25 cellular contexts compared by ENCODE assay signal in genomic region chr2:144466637-144467036, GRCh38. TPM values are rescaled to one million over a fixed set of nuclear protein-coding genes. Genes with fewer than 3 reads are reported as not detected.
A peak's percentile ranks its signal among the peaks of the same experiment; 100 is the strongest.
DNase-seq lines count a peak whose midpoint lies in the region; ATAC-seq, FAIRE-seq and TF ChIP-seq lines count a peak whose summit lies in the region.
"Had no signal": no experiment of that assay in that cellular context is flagged by ENCODE, and none has a peak within 500 bp of the region (broad histone marks: within the 10 kb centered on the region; RNA-seq: fewer than 3 reads in every experiment).

No MANE protein-coding gene starts in this region.

- H3K9me3 ChIP-seq in K562 (replicated peaks; ENCODE audit: control insufficient read depth, insufficient read depth, low read depth, low read length), result no peaks in the 10 kb centered on the region
- H3K9me3 ChIP-seq: BLaER1 treated with 17β-estradiol and CSF1 and Interleukin-3, amounts not matched to agents 10 nM and 100 nM; breast epithelium; spleen; thoracic aorta had no signal

- in situ Hi-C loops in K562 (cut with MboI), result no loop called here

- 92% methylated on average over 10 of the region's 10 CpGs for WGBS in K562 (ENCODE audit: insufficient coverage, low coverage, missing lambda C conversion rate)

- peaks cover 100% of the 10 kb centered on the region for H3K79me2 ChIP-seq in K562 (ENCODE audit: control insufficient read depth, insufficient read depth, low read length)

- TF ChIP-seq CTCF in K562 (IDR thresholded peaks at IDR 0.05 in 2 of 3, conservative IDR thresholded peaks at IDR 0.05 in 1 of 3; ENCODE audit: insufficient read depth in 2 of 3, low read depth in 1 of 3, low read length in 3 of 3), result no peak
- no peak for TF ChIP-seq CTCF in mesothelial cell of epicardium (IDR thresholded peaks at IDR 0.05; ENCODE audit: unreplicated experiment)

- H3K4me3 ChIP-seq in K562, result no peak overlapping the region
- H3K4me3 ChIP-seq: BLaER1 treated with 17β-estradiol and CSF1 and Interleukin-3, amounts not matched to agents 10 nM and 100 nM; breast epithelium; GM12878; spleen; thoracic aorta had no signal

- DNase-seq in NCI-H1436 (lab: John Stamatoyannopoulos, UW) (peak; percentile 38), NCI-H1436 treated with DMSO at 0.1 percent for 48 hours (lab: John Stamatoyannopoulos, UW) (no peak), K562 (ENCODE audit: extremely low read depth in 1 of 4, low spot score in 3 of 4) (no peak), mesothelial cell of epicardium (ENCODE audit: low spot score in 2 of 2, unreplicated experiment in 2 of 2) (no peak), substantia nigra (lab: John Stamatoyannopoulos, UW) (peak in 36 of 49 donors; percentile 14 to 91 (median 66)), COLO829 (ENCODE audit: low spot score) (no peak), posterior vena cava (ENCODE audit: low spot score) (no peak)
- DNase-seq: activated CD4-positive, alpha-beta T cell treated with anti-CD3 and anti-CD28 coated beads, Interleukin-2, amount 50 U/mL, for 4 hours; activated T-cell treated with anti-CD3 and anti-CD28 coated beads, Interleukin-2, amount 50 U/mL, for 1 hour; DMS153; erythroblast; GF-D8; KBM-7; NCI-H446 treated with DMSO at 0.1 percent for 48 hours; spleen; SW 1271 had no signal

- H3K9me1 ChIP-seq in K562 (ENCODE audit: control insufficient read depth, insufficient read depth, low read length), result no peaks in the 10 kb centered on the region

- H3K36me3 Mint-ChIP-seq in mesothelial cell of epicardium, result peaks cover 6% of the 10 kb centered on the region
- H3K36me3 Mint-ChIP-seq: activated naive CD4-positive, alpha-beta T cell treated with anti-CD3 and anti-CD28 coated beads, Interleukin-2, amount 50 U/mL, for 24 hours had no signal

- CTCF ChIA-PET in K562 (lab: Yijun Ruan, JAX; ENCODE audit: low intra/inter-chr PET ratio), result no interaction called here

- no peak overlapping the region for H3K9ac ChIP-seq in K562 (ENCODE audit: insufficient read depth in 1 of 2, low read depth in 2 of 2, low read length in 2 of 2)
- H3K9ac ChIP-seq: BLaER1 treated with 17β-estradiol and CSF1 and Interleukin-3, amounts not matched to agents 10 nM and 100 nM had no signal

- BruUV-seq in K562 (replicated peaks; lab: Mats Ljungman, UMichigan), result no TSS peak

- peaks cover 12% of the 10 kb centered on the region; the same call in 1 of the 2 replicates for H4K20me1 ChIP-seq in K562 (replicated peaks; ENCODE audit: control insufficient read depth, insufficient read depth, low read length)

- H2AFZ ChIP-seq in K562 (ENCODE audit: low read depth, low read length), result no peak overlapping the region

- H3K4me1 ChIP-seq in K562 (replicated peaks in 1 of 2; ENCODE audit: control insufficient read depth in 2 of 2, insufficient read depth in 2 of 2, low read length in 2 of 2), result peaks cover 0 to 13% of the 10 kb centered on the region in 2 experiments; a peak in 2 of 5 replicates
- H3K4me1 ChIP-seq: breast epithelium had no signal

- TF ChIP-seq POLR2A in K562 (conservative IDR thresholded peaks at IDR 0.05), result 0 out of 2 replicates have a peak, but pooled peaks have one; percentile 36

- POLR2A ChIA-PET in K562 (lab: Yijun Ruan, JAX), result interaction anchor here (0.8 kb wide), 1 partner anchor 10 kb away, joined by 3 read pairs; no protein-coding TSS in a partner anchor

- peaks cover 95% of the 10 kb centered on the region for H3K36me3 ChIP-seq in K562 (ENCODE audit: control insufficient read depth, insufficient read depth, low read length)
- H3K36me3 ChIP-seq: breast epithelium, thoracic aorta had no signal

- intact Hi-C loops in K562 (cut with micrococcal nuclease), result no loop called here
- intact Hi-C loops in posterior vena cava (cut with DNase I), result no loop called here

- TF ChIP-seq EP300 in K562 (IDR thresholded peaks at IDR 0.05; ENCODE audit: low read length), result no peak

- peak overlapping the region; percentile 83 for H3K27ac Mint-ChIP-seq in mesothelial cell of epicardium
- H3K27ac Mint-ChIP-seq: activated naive CD4-positive, alpha-beta T cell treated with anti-CD3 and anti-CD28 coated beads, Interleukin-2, amount 50 U/mL, for 24 hours; progenitor cell of endocrine pancreas had no signal

- no peaks in the 10 kb centered on the region for H3K27me3 ChIP-seq in K562 (ENCODE audit: control insufficient read depth in 2 of 2, insufficient read depth in 2 of 2, low read length in 2 of 2)
- H3K27me3 ChIP-seq: BLaER1 treated with 17β-estradiol and CSF1 and Interleukin-3, amounts not matched to agents 10 nM and 100 nM; breast epithelium; spleen had no signal

- no peak overlapping the region for H3K4me3 Mint-ChIP-seq in mesothelial cell of epicardium
- H3K4me3 Mint-ChIP-seq: activated naive CD4-positive, alpha-beta T cell treated with anti-CD3 and anti-CD28 coated beads, Interleukin-2, amount 50 U/mL, for 24 hours had no signal

- ATAC-seq in K562 (no peak), GM21447 (IDR thresholded peaks at IDR 0.05; ENCODE audit: unreplicated experiment) (no peak)
- ATAC-seq: GM12878 had no signal

- no peak overlapping the region for H3K4me2 ChIP-seq in K562 (ENCODE audit: insufficient read depth, low read length)

- H3K27ac ChIP-seq in K562 (ENCODE audit: extremely low read depth, low read depth, low read length) (no peak overlapping the region), substantia nigra (ENCODE audit: low read depth, low read length, poor library complexity, severe bottlenecking) (peak overlapping the region; percentile 92)
- H3K27ac ChIP-seq: BLaER1 treated with 17β-estradiol and CSF1 and Interleukin-3, amounts not matched to agents 10 nM and 100 nM; breast epithelium; RWPE1; thoracic aorta; VCaP had no signal

- no peaks in the 10 kb centered on the region for H3K9me3 Mint-ChIP-seq in mesothelial cell of epicardium
- H3K9me3 Mint-ChIP-seq: activated naive CD4-positive, alpha-beta T cell treated with anti-CD3 and anti-CD28 coated beads, Interleukin-2, amount 50 U/mL, for 24 hours had no signal

- peaks cover 31% of the 10 kb centered on the region for H3K4me1 Mint-ChIP-seq in mesothelial cell of epicardium

- FAIRE-seq in K562 (lab: Jason Lieb, UNC), result peak; percentile 42
- FAIRE-seq: GM12878 had no signal

- no peak for TF ChIP-seq RAD21 in K562 (CRISPR knock-in tag; conservative IDR thresholded peaks at IDR 0.05 in 1 of 2, IDR thresholded peaks at IDR 0.05 in 1 of 2)

- no peaks in the 10 kb centered on the region for H3K27me3 Mint-ChIP-seq in mesothelial cell of epicardium (ENCODE audit: low read depth)

TF ChIP-seq in K562, 482 proteins besides CTCF, POLR2A, EP300 and RAD21:
- no peak for TF ChIP-seq ZNF354B (CRISPR knock-in tag; IDR thresholded peaks at IDR 0.05)
- peak; percentile 2; the same call in 1 of the 2 replicates for TF ChIP-seq POLR2AphosphoS2 (IDR thresholded peaks at IDR 0.05; ENCODE audit: low read length)

RNA-seq across cellular contexts. Expression of gene ZEB2, which starts 53.3 kb away (rescaled TPM):
- total RNA-seq in K562 (2011; cell fraction: chromatin; rRNA removed; ENCODE audit: low replicate concordance), result 342 and 614 TPM in 2 replicates
- total RNA-seq in K562 (2011; cell fraction: nucleolus; rRNA removed), result 113 and 153 TPM in 2 replicates
- 327 and 692 TPM in 2 replicates for total RNA-seq in K562 (2011; cell fraction: nucleoplasm; rRNA removed)
- 65.0 and 72.3 TPM in 2 replicates for total RNA-seq in K562 (2014; rRNA removed)
- total RNA-seq in K562 (2014; rRNA removed; fragmentation: Illumina TruSeq; extraction: Trizol), result 87.9 and 96.2 TPM in 2 replicates
- 82.2 and 85.8 TPM in 2 replicates for total RNA-seq in K562 (2015; rRNA removed; fragmentation: Illumina TruSeq; extraction: Trizol)
- total RNA-seq in K562 (2021), result 101 and 113 TPM in 2 replicates
- polyA plus RNA-seq in K562 (2011; rRNA removed), result 66.9 and 73.3 TPM in 2 replicates
- polyA plus RNA-seq in K562 (2011; cell fraction: cytosol; rRNA removed), result 37.5 and 39.9 TPM in 2 replicates
- 143 and 148 TPM in 2 replicates for polyA plus RNA-seq in K562 (2011; cell fraction: nucleus; rRNA removed)
- 33.6 and 40.1 TPM in 2 replicates for polyA plus RNA-seq in K562 (2012)
- 52.2 and 57.2 TPM in 2 replicates for polyA plus RNA-seq in K562 (2014; fragmentation: Illumina TruSeq; extraction: Trizol)
- polyA plus RNA-seq in K562 (2014; fragmentation: Nextera tagmentation; extraction: Ambion mirVana), result 10 to 100 TPM; 15.1 to 30.1 TPM
- polyA plus RNA-seq in K562 (2014; rRNA removed), result 46.5 and 50.2 TPM in 2 replicates
- 369 and 399 TPM in 2 replicates for polyA minus RNA-seq in K562 (2011; rRNA and poly(A)+ RNA removed)
- 41.4 and 51.2 TPM in 2 replicates for polyA minus RNA-seq in K562 (2011; cell fraction: cytosol; rRNA and poly(A)+ RNA removed)
- polyA minus RNA-seq in K562 (2011; cell fraction: nucleus; rRNA and poly(A)+ RNA removed), result 431 and 576 TPM in 2 replicates
- 105 to 111 TPM (median 110 TPM) in 3 replicates for total RNA-seq in mesothelial cell of epicardium
- 100 to 1,000 TPM; 246 to 288 TPM for total RNA-seq in posterior vena cava

Comparison
In these comparisons a context has a peak if more than half of its experiments do, and no peak if none do; other contexts are left out.
1. DNase-seq: peak in NCI-H1436 (single experiment) and substantia nigra (36 of 49); none in NCI-H1436 treated with DMSO at 0.1 percent for 48 hours (single experiment), K562 (0 of 4), mesothelial cell of epicardium (0 of 2), COLO829 (single experiment) and posterior vena cava (single experiment).